Comparison of ENCODE assay signal across 14 cellular contexts in genomic region chr7:69781412-69781846, GRCh38.
DNase-seq lines count a peak whose midpoint lies in the region; ATAC-seq and TF ChIP-seq lines count a peak whose summit lies in the region.
"Had no signal": no experiment of that assay in that cellular context is flagged by ENCODE, and none has a peak within 500 bp of the region (broad histone marks: within the 10 kb centered on the region; RNA-seq: fewer than 3 reads in every experiment).

No MANE protein-coding gene starts in this region.

- H3K27me3 ChIP-seq in right atrium auricular region, result no peaks in the 10 kb centered on the region
- no peaks in the 10 kb centered on the region for H3K27me3 ChIP-seq in thoracic aorta (replicated peaks; ENCODE audit: insufficient read depth)
- H3K27me3 ChIP-seq: neutrophil had no signal

- H3K4me3 ChIP-seq in right atrium auricular region (no peak overlapping the region), thoracic aorta (peak overlapping the region; percentile 57)

- DNase-seq in NCI-H1417 (lab: John Stamatoyannopoulos, UW), result peak in 2 of 3 experiments; percentile 40 to 76
- no peak for DNase-seq in NCI-H1417 treated with DMSO at 0.1 percent for 48 hours (lab: John Stamatoyannopoulos, UW)
- DNase-seq in right atrium auricular region (ENCODE audit: low spot score), result peak; percentile 63
- no peak for DNase-seq in thoracic aorta (ENCODE audit: low spot score)
- DNase-seq: 8988T; activated CD8-positive, alpha-beta memory T cell treated with anti-CD3 and anti-CD28 coated beads, Interleukin-2, amount 10 ng/mL, durations not matched to agents 7 days and 5 days; stimulated activated CD4-positive, alpha-beta T cell treated with anti-CD3 and anti-CD28 coated beads, Interleukin-4, amount 100 ng/mL, for 1 hour had no signal

- peak overlapping the region; percentile 44 for H3K27ac ChIP-seq in VCaP
- peak overlapping the region in 1 of 2 donors; percentile 7 for H3K27ac ChIP-seq in right atrium auricular region
- no peak overlapping the region for H3K27ac ChIP-seq in thoracic aorta
- H3K27ac ChIP-seq: epithelial cell of prostate, KMS-11, neutrophil had no signal

- peak; percentile 16 for ATAC-seq in thoracic aorta (ENCODE audit: insufficient number of reproducible peaks, low FRiP score, low read depth)
- ATAC-seq in HG03378 (IDR thresholded peaks at IDR 0.05; ENCODE audit: unreplicated experiment), result no peak
- no peak for ATAC-seq in GM18870 (IDR thresholded peaks at IDR 0.05; ENCODE audit: unreplicated experiment)
- ATAC-seq in HG03342 (IDR thresholded peaks at IDR 0.05; ENCODE audit: unreplicated experiment), result no peak
- ATAC-seq: activated CD8-positive, alpha-beta memory T cell treated with anti-CD3 and anti-CD28 coated beads, Interleukin-2, amount 10 ng/mL, durations not matched to agents 7 days and 5 days had no signal

- no peaks in the 10 kb centered on the region for H3K9me3 ChIP-seq in right atrium auricular region
- H3K9me3 ChIP-seq in thoracic aorta, result no peaks in the 10 kb centered on the region
- H3K9me3 ChIP-seq: neutrophil had no signal

- TF ChIP-seq CTCF in VCaP (conservative IDR thresholded peaks at IDR 0.05), result no peak
- no peak for TF ChIP-seq CTCF in right atrium auricular region (IDR thresholded peaks at IDR 0.05)
- no peak for TF ChIP-seq CTCF in thoracic aorta (IDR thresholded peaks at IDR 0.05)

- no peaks in the 10 kb centered on the region for H3K36me3 ChIP-seq in right atrium auricular region
- no peaks in the 10 kb centered on the region for H3K36me3 ChIP-seq in thoracic aorta
- H3K36me3 ChIP-seq: neutrophil had no signal

- H3K4me1 ChIP-seq in right atrium auricular region (peaks cover 0 to 33% of the 10 kb centered on the region in 2 donors), thoracic aorta (ENCODE audit: control insufficient read depth in 1 of 2, low read depth in 2 of 2) (peaks cover 4 to 28% of the 10 kb centered on the region in 2 donors)

Comparison
In these comparisons a context has a peak if more than half of its experiments do, and no peak if none do; other contexts are left out.
1. DNase-seq: peak in NCI-H1417 (2 of 3) and right atrium auricular region (single experiment); none in NCI-H1417 treated with DMSO at 0.1 percent for 48 hours (single experiment) and thoracic aorta (single experiment).